8 cellular contexts compared by ENCODE assay signal in the genomic region with DNA sequence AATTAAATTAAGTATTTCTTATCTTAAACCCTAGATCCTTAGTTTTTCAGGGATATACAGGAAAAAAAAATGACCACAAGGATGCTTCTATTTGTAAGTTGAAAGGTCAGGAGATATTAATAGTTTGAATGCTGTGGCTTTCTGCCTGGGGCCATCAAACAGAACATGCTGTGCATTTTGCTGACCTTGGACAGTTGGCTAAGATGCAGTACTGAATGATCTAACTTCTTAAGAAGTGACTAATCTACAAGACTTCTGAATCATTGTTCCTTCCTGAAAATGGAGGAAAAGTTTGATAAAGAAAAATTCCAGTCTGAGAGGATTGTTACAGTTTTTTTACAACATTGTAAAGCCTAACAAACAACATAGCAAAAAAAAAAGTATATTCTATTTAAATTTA.
DNase-seq lines count a peak whose midpoint lies in the region; ATAC-seq and TF ChIP-seq lines count a peak whose summit lies in the region.

No MANE protein-coding gene starts in this region.

- H3K4me3 ChIP-seq in heart right ventricle: no peak overlapping the region

- peak; percentile 56 for DNase-seq in HK-2 (ENCODE audit: unreplicated experiment)
- DNase-seq in amniotic epithelial cell (ENCODE audit: low read depth): peak; percentile 97
- peak in 1 of 2 donors; percentile 33 for DNase-seq in heart right ventricle
- peak; percentile 81 for DNase-seq in stromal cell of bone marrow (ENCODE audit: low read depth)
- no peak for DNase-seq in stimulated activated naive CD4-positive, alpha-beta T cell (lab: John Stamatoyannopoulos, UW)
- DNase-seq in DMS153 (lab: John Stamatoyannopoulos, UW): no peak
- no peak for DNase-seq in activated naive CD4-positive, alpha-beta T cell treated with Interleukin-2 at 50 U/mL for 16 hours
- DNase-seq in NCI-H446 (lab: John Stamatoyannopoulos, UW): no peak

- peak overlapping the region in 9 of 10 donors; percentile 8 to 78 (median 43) for H3K27ac ChIP-seq in heart right ventricle

- no peak for TF ChIP-seq CTCF in heart right ventricle (IDR thresholded peaks at IDR 0.05)

- H3K27me3 ChIP-seq in heart right ventricle: no peaks in the 10 kb centered on the region

- peaks cover 0 to 51% (median 28%) of the 10 kb centered on the region in 9 donors for H3K4me1 ChIP-seq in heart right ventricle

- H3K36me3 ChIP-seq in heart right ventricle: no peaks in the 10 kb centered on the region

- no peaks in the 10 kb centered on the region for H3K9me3 ChIP-seq in heart right ventricle

- intact Hi-C loops in heart right ventricle (cut with DNase I): loop anchor here in 4 of 10 donors (5.0 to 10.0 kb wide), 5 partner anchors 63 to 241 kb away; no protein-coding TSS in a partner anchor

- ATAC-seq in heart right ventricle: peak in 7 of 8 donors; percentile 68 to 88 (median 80)

Comparison
In these comparisons a context has a peak if more than half of its experiments do, and no peak if none do; other contexts are left out.
1. DNase-seq: peak in HK-2 (single experiment), amniotic epithelial cell (single experiment) and stromal cell of bone marrow (single experiment); none in stimulated activated naive CD4-positive, alpha-beta T cell (0 of 6), DMS153 (single experiment), activated naive CD4-positive, alpha-beta T cell treated with Interleukin-2 at 50 U/mL for 16 hours (single experiment) and NCI-H446 (0 of 2).